1 cellular context compared by ENCODE assay signal in genomic region chr17:7478276-7479138, GRCh38.
TF ChIP-seq lines count a peak whose summit lies in the region.

No MANE protein-coding gene starts in this region.

TF ChIP-seq in HEK293, 187 proteins besides CTCF, POLR2A, EP300 and RAD21 (continued from another document):
- TF ChIP-seq PATZ1 (tag by site-specific recombination; IDR thresholded peaks at IDR 0.05) (peak; percentile 78), KLF8 (tag by site-specific recombination; IDR thresholded peaks at IDR 0.05) (peak; percentile 49; the same call in 1 of the 2 replicates), ZNF391 (tag by site-specific recombination; IDR thresholded peaks at IDR 0.05; ENCODE audit: borderline replicate concordance, low read depth) (peak; percentile 50; the same call in 1 of the 2 replicates), ZSCAN30 (tag by site-specific recombination; IDR thresholded peaks at IDR 0.05) (no peak), ZBTB10 (tag by site-specific recombination; IDR thresholded peaks at IDR 0.05) (peak; percentile 93), ZBTB26 (tag by site-specific recombination; optimal IDR thresholded peaks at IDR 0.05) (peak; percentile 36), ZNF629 (tag by site-specific recombination; IDR thresholded peaks at IDR 0.05) (peak; percentile 48), ZNF311 (tag by site-specific recombination; IDR thresholded peaks at IDR 0.05; ENCODE audit: borderline replicate concordance) (no peak), ZNF561 (tag by site-specific recombination; IDR thresholded peaks at IDR 0.05; ENCODE audit: borderline replicate concordance) (no peak), SCRT1 (tag by site-specific recombination; IDR thresholded peaks at IDR 0.05; ENCODE audit: borderline replicate concordance) (no peak), SP2 (tag by site-specific recombination; IDR thresholded peaks at IDR 0.05) (peak; percentile 41; the same call in 1 of the 2 replicates), ZEB2 (tag by site-specific recombination; IDR thresholded peaks at IDR 0.05) (0 out of 2 replicates have a peak, but pooled peaks have one; percentile 31), ZBTB20 (tag by site-specific recombination; IDR thresholded peaks at IDR 0.05) (peak; percentile 94), ZNF549 (tag by site-specific recombination; IDR thresholded peaks at IDR 0.05) (no peak), KLF7 (tag by site-specific recombination; IDR thresholded peaks at IDR 0.05; ENCODE audit: borderline replicate concordance) (peak; percentile 51; the same call in 1 of the 2 replicates), ZNF76 (tag by site-specific recombination; IDR thresholded peaks at IDR 0.05; ENCODE audit: borderline replicate concordance, low read depth) (peak; percentile 33; the same call in 1 of the 2 replicates), KLF17 (tag by site-specific recombination; IDR thresholded peaks at IDR 0.05) (peak; percentile 92), ZNF610 (tag by site-specific recombination; IDR thresholded peaks at IDR 0.05; ENCODE audit: borderline replicate concordance) (0 out of 2 replicates have a peak, but pooled peaks have one; percentile 35), ZNF221 (tag by site-specific recombination; IDR thresholded peaks at IDR 0.05; ENCODE audit: borderline replicate concordance) (no peak), KLF1 (tag by site-specific recombination; IDR thresholded peaks at IDR 0.05) (peak; percentile 75; the same call in 1 of the 2 replicates), ZNF626 (tag by site-specific recombination; IDR thresholded peaks at IDR 0.05) (no peak), SP3 (tag by site-specific recombination; IDR thresholded peaks at IDR 0.05) (0 out of 2 replicates have a peak, but pooled peaks have one; percentile 71), SP7 (tag by site-specific recombination; IDR thresholded peaks at IDR 0.05) (0 out of 2 replicates have a peak, but pooled peaks have one; percentile 28), BCL11B (tag by site-specific recombination; IDR thresholded peaks at IDR 0.05; ENCODE audit: low read depth) (no peak)
- TF ChIP-seq, protein P1, sequence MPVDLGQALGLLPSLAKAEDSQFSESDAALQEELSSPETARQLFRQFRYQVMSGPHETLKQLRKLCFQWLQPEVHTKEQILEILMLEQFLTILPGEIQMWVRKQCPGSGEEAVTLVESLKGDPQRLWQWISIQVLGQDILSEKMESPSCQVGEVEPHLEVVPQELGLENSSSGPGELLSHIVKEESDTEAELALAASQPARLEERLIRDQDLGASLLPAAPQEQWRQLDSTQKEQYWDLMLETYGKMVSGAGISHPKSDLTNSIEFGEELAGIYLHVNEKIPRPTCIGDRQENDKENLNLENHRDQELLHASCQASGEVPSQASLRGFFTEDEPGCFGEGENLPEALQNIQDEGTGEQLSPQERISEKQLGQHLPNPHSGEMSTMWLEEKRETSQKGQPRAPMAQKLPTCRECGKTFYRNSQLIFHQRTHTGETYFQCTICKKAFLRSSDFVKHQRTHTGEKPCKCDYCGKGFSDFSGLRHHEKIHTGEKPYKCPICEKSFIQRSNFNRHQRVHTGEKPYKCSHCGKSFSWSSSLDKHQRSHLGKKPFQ (tag by site-specific recombination; IDR thresholded peaks at IDR 0.05) = 0 out of 2 replicates have a peak, but pooled peaks have one; percentile 50
- TF ChIP-seq, protein P2, sequence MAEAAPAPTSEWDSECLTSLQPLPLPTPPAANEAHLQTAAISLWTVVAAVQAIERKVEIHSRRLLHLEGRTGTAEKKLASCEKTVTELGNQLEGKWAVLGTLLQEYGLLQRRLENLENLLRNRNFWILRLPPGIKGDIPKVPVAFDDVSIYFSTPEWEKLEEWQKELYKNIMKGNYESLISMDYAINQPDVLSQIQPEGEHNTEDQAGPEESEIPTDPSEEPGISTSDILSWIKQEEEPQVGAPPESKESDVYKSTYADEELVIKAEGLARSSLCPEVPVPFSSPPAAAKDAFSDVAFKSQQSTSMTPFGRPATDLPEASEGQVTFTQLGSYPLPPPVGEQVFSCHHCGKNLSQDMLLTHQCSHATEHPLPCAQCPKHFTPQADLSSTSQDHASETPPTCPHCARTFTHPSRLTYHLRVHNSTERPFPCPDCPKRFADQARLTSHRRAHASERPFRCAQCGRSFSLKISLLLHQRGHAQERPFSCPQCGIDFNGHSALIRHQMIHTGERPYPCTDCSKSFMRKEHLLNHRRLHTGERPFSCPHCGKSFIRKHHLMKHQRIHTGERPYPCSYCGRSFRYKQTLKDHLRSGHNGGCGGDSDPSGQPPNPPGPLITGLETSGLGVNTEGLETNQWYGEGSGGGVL (tag by site-specific recombination; IDR thresholded peaks at IDR 0.05) = peak; percentile 76; the same call in 1 of the 2 replicates
- TF ChIP-seq, protein P3, sequence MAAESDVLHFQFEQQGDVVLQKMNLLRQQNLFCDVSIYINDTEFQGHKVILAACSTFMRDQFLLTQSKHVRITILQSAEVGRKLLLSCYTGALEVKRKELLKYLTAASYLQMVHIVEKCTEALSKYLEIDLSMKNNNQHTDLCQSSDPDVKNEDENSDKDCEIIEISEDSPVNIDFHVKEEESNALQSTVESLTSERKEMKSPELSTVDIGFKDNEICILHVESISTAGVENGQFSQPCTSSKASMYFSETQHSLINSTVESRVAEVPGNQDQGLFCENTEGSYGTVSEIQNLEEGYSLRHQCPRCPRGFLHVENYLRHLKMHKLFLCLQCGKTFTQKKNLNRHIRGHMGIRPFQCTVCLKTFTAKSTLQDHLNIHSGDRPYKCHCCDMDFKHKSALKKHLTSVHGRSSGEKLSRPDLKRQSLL (tag by site-specific recombination; IDR thresholded peaks at IDR 0.05) = no peak
- TF ChIP-seq, protein P4, sequence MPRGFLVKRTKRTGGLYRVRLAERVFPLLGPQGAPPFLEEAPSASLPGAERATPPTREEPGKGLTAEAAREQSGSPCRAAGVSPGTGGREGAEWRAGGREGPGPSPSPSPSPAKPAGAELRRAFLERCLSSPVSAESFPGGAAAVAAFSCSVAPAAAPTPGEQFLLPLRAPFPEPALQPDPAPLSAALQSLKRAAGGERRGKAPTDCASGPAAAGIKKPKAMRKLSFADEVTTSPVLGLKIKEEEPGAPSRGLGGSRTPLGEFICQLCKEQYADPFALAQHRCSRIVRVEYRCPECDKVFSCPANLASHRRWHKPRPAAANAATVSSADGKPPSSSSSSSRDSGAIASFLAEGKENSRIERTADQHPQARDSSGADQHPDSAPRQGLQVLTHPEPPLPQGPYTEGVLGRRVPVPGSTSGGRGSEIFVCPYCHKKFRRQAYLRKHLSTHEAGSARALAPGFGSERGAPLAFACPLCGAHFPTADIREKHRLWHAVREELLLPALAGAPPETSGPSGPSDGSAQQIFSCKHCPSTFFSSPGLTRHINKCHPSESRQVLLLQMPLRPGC (tag by site-specific recombination; IDR thresholded peaks at IDR 0.05) = 0 out of 2 replicates have a peak, but pooled peaks have one; percentile 54
TF ChIP-seq in HEK293: peak in this region for 28.
